Comparison of ENCODE assay signal across 8 cellular contexts in the genomic region with DNA sequence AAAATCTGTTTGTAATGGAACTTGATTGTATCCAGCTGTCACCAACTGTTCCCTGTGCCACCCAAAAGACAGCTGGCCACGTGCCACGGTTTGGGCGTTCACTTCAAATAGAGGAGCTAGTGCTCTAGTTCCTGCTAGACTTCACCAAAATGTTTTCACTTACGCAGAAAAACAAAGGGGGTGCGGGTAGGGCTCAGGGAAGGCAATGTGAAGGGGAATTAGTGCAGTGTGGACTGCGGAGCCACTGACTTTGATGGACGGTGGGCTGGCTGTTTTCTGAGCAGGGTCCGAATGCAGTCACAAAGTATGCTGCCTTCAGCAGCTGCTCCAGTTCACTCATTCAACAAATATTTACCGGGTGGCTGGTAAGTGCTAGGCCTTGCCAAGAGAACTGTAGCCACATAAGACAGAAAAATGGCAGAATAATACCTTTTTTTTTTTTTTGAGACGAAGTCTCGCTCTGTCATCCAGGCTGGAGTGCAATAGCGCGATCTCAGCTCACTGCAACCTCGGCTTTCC. TPM values are rescaled to one million over a fixed set of nuclear protein-coding genes. Genes with fewer than 3 reads are reported as not detected.
DNase-seq lines count a peak whose midpoint lies in the region; ATAC-seq, FAIRE-seq and TF ChIP-seq lines count a peak whose summit lies in the region.

No MANE protein-coding gene starts in this region.

- ATAC-seq in HG02973 (IDR thresholded peaks at IDR 0.05; ENCODE audit: unreplicated experiment) = no peak
- no peak for ATAC-seq in HG03439 (IDR thresholded peaks at IDR 0.05; ENCODE audit: unreplicated experiment)

- no peaks in the 10 kb centered on the region for H3K27me3 ChIP-seq in CD4-positive, alpha-beta memory T cell (ENCODE audit: insufficient read depth, low read length)
- H3K27me3 ChIP-seq in bronchial epithelial cell (ENCODE audit: control insufficient read depth, insufficient read depth, low read length) = no peaks in the 10 kb centered on the region
- no peaks in the 10 kb centered on the region for H3K27me3 ChIP-seq in endodermal cell (ENCODE audit: control insufficient read depth, insufficient read depth, low read length, poor library complexity, severe bottlenecking)

- H3K4me1 Mint-ChIP-seq in CD4-positive, alpha-beta memory T cell = peaks cover 39 to 89% (median 63%) of the 10 kb centered on the region in 4 donors
- peaks cover 4% of the 10 kb centered on the region for H3K4me1 Mint-ChIP-seq in endodermal cell

- no peak overlapping the region for H3K9ac ChIP-seq in endodermal cell (ENCODE audit: extremely low read depth, low read length, poor library complexity, severe bottlenecking)

- H3K9me3 ChIP-seq in CD4-positive, alpha-beta memory T cell (ENCODE audit: control insufficient read depth in 1 of 2, low read length in 2 of 2) = no peaks in the 10 kb centered on the region
- H3K9me3 ChIP-seq in mesodermal cell (ENCODE audit: control insufficient read depth, low read length) (no peaks in the 10 kb centered on the region), endodermal cell (ENCODE audit: control insufficient read depth, low read length) (no peaks in the 10 kb centered on the region)

- FAIRE-seq in bronchial epithelial cell (lab: Jason Lieb, UNC) = no peak

- DNase-seq in CD4-positive, alpha-beta memory T cell = peak; percentile 76 to 85 (median 78)
- DNase-seq in RWPE1 (ENCODE audit: low spot score) (no peak), bronchial epithelial cell (ENCODE audit: low read depth) (peak; percentile 43), endodermal cell (no peak), SKM-1 treated with dmso at 0.1 percent for 144 hours (lab: John Stamatoyannopoulos, UW; ENCODE audit: unreplicated experiment) (no peak)

- CTCF ChIA-PET in CD4-positive, alpha-beta memory T cell (lab: Charles Lee; ENCODE audit: partially characterized antibody) = interaction anchor here (0.9 to 2.6 kb wide), 12 partner anchors 9 to 74 kb away, joined by 3 to 22 read pairs (median 6); no protein-coding TSS in a partner anchor
- CTCF ChIA-PET in RWPE1 (lab: Yijun Ruan, JAX) = no interaction called here

- TF ChIP-seq CTCF in RWPE1 (conservative IDR thresholded peaks at IDR 0.05; ENCODE audit: low read depth) (no peak), bronchial epithelial cell (IDR thresholded peaks at IDR 0.05; ENCODE audit: insufficient read depth, low read length, severe bottlenecking) (no peak), endodermal cell (conservative IDR thresholded peaks at IDR 0.05) (no peak)

- WGBS in mesodermal cell (ENCODE audit: insufficient coverage in 2 of 2), 2 experiments = 90 to 97% methylated on average over 9 to 11 of the region's 14 CpGs
- WGBS in endodermal cell (ENCODE audit: insufficient coverage in 1 of 2, insufficient read length in 1 of 2), 2 experiments = 87 to 95% methylated on average over 10 to 14 of the region's 14 CpGs

- POLR2A ChIA-PET in CD4-positive, alpha-beta memory T cell (lab: Charles Lee; ENCODE audit: partially characterized antibody) = interaction anchor here (0.6 to 5.3 kb wide), 27 partner anchors 9 to 120 kb away, joined by 3 to 47 read pairs (median 5); partner anchors contain the start of genes CYTH1 and USP36
- POLR2A ChIA-PET in RWPE1 (lab: Yijun Ruan, JAX; ENCODE audit: low non-redundant PET) = no interaction called here

- H3K4me3 Mint-ChIP-seq in CD4-positive, alpha-beta memory T cell = peak overlapping the region in 7 of 8 donors; percentile 37 to 84 (median 70)
- H3K4me3 Mint-ChIP-seq in endodermal cell = no peak overlapping the region

- H3K27me3 Mint-ChIP-seq in CD4-positive, alpha-beta memory T cell = no peaks in the 10 kb centered on the region
- no peaks in the 10 kb centered on the region for H3K27me3 Mint-ChIP-seq in endodermal cell (ENCODE audit: insufficient read depth)

- peaks cover 27 to 45% of the 10 kb centered on the region in 2 donors for H3K36me3 Mint-ChIP-seq in CD4-positive, alpha-beta memory T cell
- peaks cover 21% of the 10 kb centered on the region for H3K36me3 Mint-ChIP-seq in endodermal cell (ENCODE audit: low read depth)

- peaks cover 74% of the 10 kb centered on the region for H3K4me1 ChIP-seq in CD4-positive, alpha-beta memory T cell (ENCODE audit: insufficient read depth, low read length)
- H3K4me1 ChIP-seq in mesodermal cell (ENCODE audit: control insufficient read depth, insufficient read depth, low read length, poor library complexity, severe bottlenecking) (peaks cover 4% of the 10 kb centered on the region), endodermal cell (ENCODE audit: control insufficient read depth, insufficient read depth, low read length) (no peaks in the 10 kb centered on the region)

- intact Hi-C loops in CD4-positive, alpha-beta memory T cell (cut with micrococcal nuclease) = no loop called here

- peaks cover 15% of the 10 kb centered on the region for H3K36me3 ChIP-seq in CD4-positive, alpha-beta memory T cell (ENCODE audit: insufficient read depth, low read length)
- peaks cover 1% of the 10 kb centered on the region for H3K36me3 ChIP-seq in bronchial epithelial cell (ENCODE audit: control insufficient read depth, insufficient read depth, low read length)
- peaks cover 16% of the 10 kb centered on the region for H3K36me3 ChIP-seq in mesodermal cell (ENCODE audit: control insufficient read depth, insufficient read depth, low read length)
- peaks cover 8% of the 10 kb centered on the region for H3K36me3 ChIP-seq in endodermal cell (ENCODE audit: control insufficient read depth, insufficient read depth, low read length)

- peak overlapping the region; percentile 81 to 97 (median 95) for H3K27ac Mint-ChIP-seq in CD4-positive, alpha-beta memory T cell
- no peak overlapping the region for H3K27ac Mint-ChIP-seq in endodermal cell

- H3K27ac ChIP-seq in CD4-positive, alpha-beta memory T cell (ENCODE audit: low read depth, low read length) = peak overlapping the region; percentile 48
- H3K27ac ChIP-seq in RWPE1 = peak overlapping the region; percentile 54
- peak overlapping the region; percentile 18 for H3K27ac ChIP-seq in mesodermal cell (ENCODE audit: low read depth, low read length, severe bottlenecking)
- no peak overlapping the region for H3K27ac ChIP-seq in endodermal cell (ENCODE audit: low read depth, low read length)

- H3K4me3 ChIP-seq in CD4-positive, alpha-beta memory T cell (ENCODE audit: low read length in 2 of 2) = no peak overlapping the region
- H3K4me3 ChIP-seq in bronchial epithelial cell (ENCODE audit: low read depth, low read length) = no peak overlapping the region
- H3K4me3 ChIP-seq in mesodermal cell (ENCODE audit: extremely low read depth, insufficient read depth, low read length, poor library complexity, severe bottlenecking) = no peak overlapping the region
- H3K4me3 ChIP-seq in endodermal cell (ENCODE audit: low read length) = no peak overlapping the region

- H3K9me3 Mint-ChIP-seq in CD4-positive, alpha-beta memory T cell = peaks cover 0 to 10% (median 0%) of the 10 kb centered on the region in 8 donors
- no peaks in the 10 kb centered on the region for H3K9me3 Mint-ChIP-seq in endodermal cell

RNA-seq across cellular contexts. Expression of gene CYTH1, which starts 7.6 kb away (rescaled TPM):
- 100 to 1,000 TPM; 380 to 390 TPM for total RNA-seq in CD4-positive, alpha-beta memory T cell
- 100 to 1,000 TPM; 271 to 370 TPM for polyA plus RNA-seq in CD4-positive, alpha-beta memory T cell
- total RNA-seq in bronchial epithelial cell (35.5 and 44.8 TPM in 2 replicates), endodermal cell (10 to 100 TPM; 23.1 to 27.4 TPM)
- polyA plus RNA-seq in mesodermal cell (2013, experiment 1 of 2) = 17.1 TPM
- polyA plus RNA-seq in mesodermal cell (2013, experiment 2 of 2) = 15.4 TPM
- 20.3 TPM for polyA plus RNA-seq in endodermal cell (2013, experiment 1 of 2)
- polyA plus RNA-seq in endodermal cell (2013, experiment 2 of 2) = 17.8 TPM

RNA-seq across cellular contexts. Expression of gene USP36, which starts 50.9 kb away (rescaled TPM):
- total RNA-seq in CD4-positive, alpha-beta memory T cell = 100 to 1,000 TPM; 181 to 183 TPM
- 10 to 100 TPM; 35.4 to 55.1 TPM for polyA plus RNA-seq in CD4-positive, alpha-beta memory T cell
- total RNA-seq in bronchial epithelial cell = 18.8 and 21.6 TPM in 2 replicates
- polyA plus RNA-seq in mesodermal cell (2013, experiment 1 of 2) = 20.2 TPM
- polyA plus RNA-seq in mesodermal cell (2013, experiment 2 of 2) = 19.1 TPM
- total RNA-seq in endodermal cell = 10 to 100 TPM; 57.1 to 62.5 TPM
- polyA plus RNA-seq in endodermal cell (2013, experiment 1 of 2) = 22.4 TPM
- polyA plus RNA-seq in endodermal cell (2013, experiment 2 of 2) = 26.5 TPM

Comparison
In these comparisons a context has a peak if more than half of its experiments do, and no peak if none do; other contexts are left out.
1. DNase-seq: peak in CD4-positive, alpha-beta memory T cell (5 of 5) and bronchial epithelial cell (single experiment); none in RWPE1 (single experiment), endodermal cell (single experiment) and SKM-1 treated with dmso at 0.1 percent for 144 hours (single experiment).